In genomic region chr2:64203131-64204005, GRCh38 we compare ENCODE assay signal across 9 cellular contexts. TPM values are rescaled to one million over a fixed set of nuclear protein-coding genes. Genes with fewer than 3 reads are reported as not detected.
DNase-seq lines count a peak whose midpoint lies in the region; ATAC-seq lines count a peak whose summit lies in the region.
"Had no signal": no experiment of that assay in that cellular context is flagged by ENCODE, and none has a peak within 500 bp of the region (broad histone marks: within the 10 kb centered on the region; RNA-seq: fewer than 3 reads in every experiment).

No MANE protein-coding gene starts in this region.

- peaks cover 11% of the 10 kb centered on the region for H3K4me1 ChIP-seq in thymus (ENCODE audit: control insufficient read depth, insufficient read depth, low read length)

- H3K27me3 Mint-ChIP-seq in activated CD4-positive, alpha-beta T cell treated with anti-CD3 and anti-CD28 coated beads for 36 hours, result no peaks in the 10 kb centered on the region
- H3K27me3 Mint-ChIP-seq in activated naive CD8-positive, alpha-beta T cell treated with anti-CD3 and anti-CD28 coated beads for 36 hours, result no peaks in the 10 kb centered on the region

- peak overlapping the region; percentile 65 for H3K4me3 Mint-ChIP-seq in activated CD4-positive, alpha-beta T cell treated with anti-CD3 and anti-CD28 coated beads for 36 hours
- peak overlapping the region; percentile 67 for H3K4me3 Mint-ChIP-seq in activated naive CD8-positive, alpha-beta T cell treated with anti-CD3 and anti-CD28 coated beads for 36 hours

- peak; percentile 40 for ATAC-seq in activated CD4-positive, alpha-beta T cell treated with anti-CD3 and anti-CD28 coated beads for 36 hours
- ATAC-seq in GM18868 (IDR thresholded peaks at IDR 0.05; ENCODE audit: unreplicated experiment), result no peak

- no peaks in the 10 kb centered on the region for H3K36me3 ChIP-seq in thymus (ENCODE audit: control insufficient read depth, insufficient read depth)

- H3K4me3 ChIP-seq in thymus (ENCODE audit: low read length), result no peak overlapping the region

- peaks cover 6% of the 10 kb centered on the region for H3K36me3 Mint-ChIP-seq in activated CD4-positive, alpha-beta T cell treated with anti-CD3 and anti-CD28 coated beads for 36 hours (ENCODE audit: low read depth)
- peaks cover 13% of the 10 kb centered on the region for H3K36me3 Mint-ChIP-seq in activated naive CD8-positive, alpha-beta T cell treated with anti-CD3 and anti-CD28 coated beads for 36 hours

- H3K27me3 ChIP-seq in thymus (ENCODE audit: control insufficient read depth, insufficient read depth), result no peaks in the 10 kb centered on the region

- DNase-seq in activated CD4-positive, alpha-beta T cell treated with anti-CD3 and anti-CD28 coated beads for 36 hours, result no peak
- no peak for DNase-seq in activated CD4-positive, alpha-beta T cell treated with anti-CD3 and anti-CD28 coated beads, Interleukin-2, amount 50 U/mL, for 4 hours
- DNase-seq in activated naive CD8-positive, alpha-beta T cell treated with anti-CD3 and anti-CD28 coated beads for 36 hours, result no peak
- DNase-seq in kidney tubule cell (ENCODE audit: low spot score) (peak; percentile 22), NCI-H510A treated with DMSO at 0.1 percent for 48 hours (lab: John Stamatoyannopoulos, UW) (no peak), DMS79 (lab: John Stamatoyannopoulos, UW) (no peak)
- DNase-seq: NK-92 treated with Interleukin-12 subunit alpha and Interleukin-12 subunit beta, amount 100 ng/mL, for 24 hours had no signal

- POLR2A ChIA-PET in activated CD4-positive, alpha-beta T cell treated with anti-CD3 and anti-CD28 coated beads for 36 hours (lab: Charles Lee), result interaction anchor here (1.5 to 2.2 kb wide), 2 partner anchors 9 to 11 kb away, joined by 6 to 8 read pairs; no protein-coding TSS in a partner anchor

- 90% methylated on average over 4 of the region's 4 CpGs for WGBS in thymus

- peak overlapping the region; percentile 93 for H3K27ac Mint-ChIP-seq in activated CD4-positive, alpha-beta T cell treated with anti-CD3 and anti-CD28 coated beads for 36 hours
- peak overlapping the region; percentile 91 for H3K27ac Mint-ChIP-seq in activated naive CD8-positive, alpha-beta T cell treated with anti-CD3 and anti-CD28 coated beads for 36 hours

- H3K9me3 ChIP-seq in thymus (ENCODE audit: control insufficient read depth), result no peaks in the 10 kb centered on the region

- H3K27ac ChIP-seq in thymus (ENCODE audit: low read depth), result peak overlapping the region; percentile 68

- peaks cover 3% of the 10 kb centered on the region for H3K9me3 Mint-ChIP-seq in activated CD4-positive, alpha-beta T cell treated with anti-CD3 and anti-CD28 coated beads for 36 hours (ENCODE audit: low read depth)
- peaks cover 10% of the 10 kb centered on the region for H3K9me3 Mint-ChIP-seq in activated naive CD8-positive, alpha-beta T cell treated with anti-CD3 and anti-CD28 coated beads for 36 hours

- CTCF ChIA-PET in activated CD4-positive, alpha-beta T cell treated with anti-CD3 and anti-CD28 coated beads for 36 hours (lab: Charles Lee), result interaction anchor here (0.8 to 2.7 kb wide), 3 partner anchors 12 to 123 kb away, joined by 4 to 12 read pairs (median 4); no protein-coding TSS in a partner anchor

- intact Hi-C loops in activated CD4-positive, alpha-beta T cell treated with anti-CD3 and anti-CD28 coated beads for 36 hours (cut with DNase I, micrococcal nuclease), result loop anchor here (1.0 to 2.0 kb wide), 6 partner anchors 9 to 123 kb away; partner anchors contain the start of gene PELI1 (in 2 of the 2)

- H3K4me1 Mint-ChIP-seq in activated CD4-positive, alpha-beta T cell treated with anti-CD3 and anti-CD28 coated beads for 36 hours, result peaks cover 71% of the 10 kb centered on the region
- peaks cover 83% of the 10 kb centered on the region for H3K4me1 Mint-ChIP-seq in activated naive CD8-positive, alpha-beta T cell treated with anti-CD3 and anti-CD28 coated beads for 36 hours

RNA-seq across cellular contexts. Expression of gene PELI1, which starts 59.1 kb away (rescaled TPM):
- total RNA-seq in activated CD4-positive, alpha-beta T cell treated with anti-CD3 and anti-CD28 coated beads for 36 hours, result 10 to 100 TPM; 21.3 to 29.7 TPM
- 10 to 100 TPM; 35.8 to 39.1 TPM for total RNA-seq in activated naive CD8-positive, alpha-beta T cell treated with anti-CD3 and anti-CD28 coated beads for 36 hours
- 61.2 TPM for polyA plus RNA-seq in thymus
